ENCODE assay signal across 25 cellular contexts in the genomic region with DNA sequence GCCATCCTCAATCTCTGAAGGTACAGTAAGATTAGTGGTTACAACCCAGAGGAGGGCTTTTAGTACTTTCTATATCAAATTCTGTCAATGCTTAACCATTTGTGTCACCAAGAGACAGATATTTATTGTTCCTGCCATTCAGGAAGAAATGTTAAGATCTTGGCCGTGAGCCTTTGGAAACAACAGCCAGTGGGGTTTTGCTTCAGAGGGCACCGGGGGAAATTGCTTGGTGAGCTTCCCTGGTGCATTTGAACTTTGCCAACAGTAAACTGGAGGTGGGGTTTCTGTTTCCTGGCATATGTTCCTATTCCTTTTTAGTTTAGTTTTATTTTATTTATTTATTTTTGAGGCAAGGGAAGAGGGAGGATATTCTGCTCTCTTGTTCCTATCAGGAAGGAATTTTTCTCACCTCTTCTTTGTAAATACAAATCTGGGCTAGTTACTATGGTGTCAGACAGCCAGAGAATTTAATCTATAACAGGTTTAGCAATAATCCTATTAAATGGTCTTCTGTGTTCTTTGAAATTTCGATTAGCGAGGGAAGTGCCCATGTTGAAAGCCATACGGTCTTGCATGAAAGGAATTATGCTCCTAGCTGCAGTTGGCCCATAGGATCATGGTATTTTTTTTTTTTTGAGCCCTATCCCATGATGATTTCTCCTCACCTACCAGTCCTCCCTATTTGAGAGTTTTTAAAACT.
DNase-seq lines count a peak whose midpoint lies in the region; ATAC-seq, FAIRE-seq and TF ChIP-seq lines count a peak whose summit lies in the region.
"Had no signal": no experiment of that assay in that cellular context is flagged by ENCODE, and none has a peak within 500 bp of the region (broad histone marks: within the 10 kb centered on the region; RNA-seq: fewer than 3 reads in every experiment).

No MANE protein-coding gene starts in this region.

- no peak overlapping the region for H3K27ac ChIP-seq in A549
- H3K27ac ChIP-seq: gastrocnemius medialis, uterus had no signal

- H3K4me1 ChIP-seq in A549: peaks cover 16% of the 10 kb centered on the region; the same call in 2 of the 3 replicates
- H3K4me1 ChIP-seq: gastrocnemius medialis, uterus had no signal

- DNase-seq in A549 (ENCODE audit: low read depth in 1 of 2, low spot score in 1 of 2) (no peak), NCI-H524 (lab: John Stamatoyannopoulos, UW) (peak; percentile 36 to 82), fibroblast of gingiva (ENCODE audit: low read depth) (peak; percentile 4), NCI-H2171 treated with DMSO at 0.1 percent for 48 hours (lab: John Stamatoyannopoulos, UW) (no peak), NCI-H2171 (lab: John Stamatoyannopoulos, UW) (no peak)
- DNase-seq: activated CD4-positive, alpha-beta T cell treated with anti-CD3 and anti-CD28 coated beads for 36 hours; aorta; DMS153; effector CD8-positive, alpha-beta T cell; gastrocnemius medialis; Kasumi-1; NCI-H1105; NCI-H69; uterus had no signal

- TF ChIP-seq EP300 in A549 (IDR thresholded peaks at IDR 0.05): no peak

- ATAC-seq in A549 (no peak), GM21786 (IDR thresholded peaks at IDR 0.05; ENCODE audit: unreplicated experiment) (no peak), GM18502 (IDR thresholded peaks at IDR 0.05; ENCODE audit: poor library complexity, unreplicated experiment) (no peak)
- ATAC-seq: activated CD4-positive, alpha-beta T cell treated with anti-CD3 and anti-CD28 coated beads for 36 hours; esophagus mucosa; gastrocnemius medialis; GM12878; Right ventricle myocardium inferior had no signal

- WGBS in A549 (ENCODE audit: missing lambda C conversion rate): 37% methylated on average over 5 of the region's 5 CpGs

- peak overlapping the region; percentile 46 for H3K4me2 ChIP-seq in A549

- no peak for TF ChIP-seq POLR2A in A549 (IDR thresholded peaks at IDR 0.05; ENCODE audit: low read length)

- H3K9me3 Mint-ChIP-seq in nephron: peaks cover 11% of the 10 kb centered on the region
- H3K9me3 Mint-ChIP-seq: activated naive CD4-positive, alpha-beta T cell treated with anti-CD3 and anti-CD28 coated beads, Interleukin-2, amount 50 U/mL, for 24 hours had no signal

- peaks cover 3% of the 10 kb centered on the region for H3K36me3 Mint-ChIP-seq in nephron (ENCODE audit: low read depth)
- H3K36me3 Mint-ChIP-seq: activated naive CD4-positive, alpha-beta T cell treated with anti-CD3 and anti-CD28 coated beads, Interleukin-2, amount 50 U/mL, for 24 hours; mesothelial cell of epicardium had no signal

- POLR2A ChIA-PET in A549 (lab: Yijun Ruan, JAX): no interaction called here

- peak overlapping the region in 2 of 3 experiments; percentile 64 to 70 for H3K27ac Mint-ChIP-seq in nephron
- H3K27ac Mint-ChIP-seq: activated CD4-positive, alpha-beta T cell treated with anti-CD3 and anti-CD28 coated beads for 36 hours; activated naive CD4-positive, alpha-beta T cell treated with anti-CD3 and anti-CD28 coated beads, Interleukin-2, amount 50 U/mL, for 24 hours; mesothelial cell of epicardium had no signal

- FAIRE-seq in A549 (lab: Jason Lieb, UNC): no peak
- FAIRE-seq: A204.1, GM12878, TTC549 had no signal

- peaks cover 19% of the 10 kb centered on the region for H3K4me1 Mint-ChIP-seq in nephron
- H3K4me1 Mint-ChIP-seq: activated CD4-positive, alpha-beta T cell treated with anti-CD3 and anti-CD28 coated beads for 36 hours; activated naive CD4-positive, alpha-beta T cell treated with anti-CD3 and anti-CD28 coated beads, Interleukin-2, amount 50 U/mL, for 24 hours; mesothelial cell of epicardium; neural crest cell had no signal

- no peak overlapping the region for H3K4me3 Mint-ChIP-seq in nephron
- H3K4me3 Mint-ChIP-seq: activated CD4-positive, alpha-beta T cell treated with anti-CD3 and anti-CD28 coated beads for 36 hours; activated naive CD4-positive, alpha-beta T cell treated with anti-CD3 and anti-CD28 coated beads, Interleukin-2, amount 50 U/mL, for 24 hours; mesothelial cell of epicardium; neural crest cell had no signal

- TF ChIP-seq CTCF in A549 (IDR thresholded peaks at IDR 0.05) (no peak), nephron (IDR thresholded peaks at IDR 0.05; ENCODE audit: unreplicated experiment in 3 of 3) (no peak)

- no peaks in the 10 kb centered on the region for H3K9me3 ChIP-seq in A549
- H3K9me3 ChIP-seq: gastrocnemius medialis, uterus had no signal

- H3K4me3 ChIP-seq in A549: no peak overlapping the region
- H3K4me3 ChIP-seq: gastrocnemius medialis, GM12878, uterus had no signal

- CTCF ChIA-PET in A549 (lab: Yijun Ruan, JAX): no interaction called here

- H3K27me3 Mint-ChIP-seq in nephron (ENCODE audit: low read depth): no peaks in the 10 kb centered on the region

- no peak for TF ChIP-seq RAD21 in A549 (conservative IDR thresholded peaks at IDR 0.05 in 1 of 2, IDR thresholded peaks at IDR 0.05 in 1 of 2)

TF ChIP-seq in A549, 52 proteins besides CTCF, POLR2A, EP300 and RAD21:
- TF ChIP-seq, protein P1, sequence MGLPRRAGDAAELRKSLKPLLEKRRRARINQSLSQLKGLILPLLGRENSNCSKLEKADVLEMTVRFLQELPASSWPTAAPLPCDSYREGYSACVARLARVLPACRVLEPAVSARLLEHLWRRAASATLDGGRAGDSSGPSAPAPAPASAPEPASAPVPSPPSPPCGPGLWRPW (IDR thresholded peaks at IDR 0.05): no peak

Comparison
In these comparisons a context has a peak if more than half of its experiments do, and no peak if none do; other contexts are left out.
1. DNase-seq: peak in NCI-H524 (2 of 2) and fibroblast of gingiva (single experiment); none in A549 (0 of 2), NCI-H2171 treated with DMSO at 0.1 percent for 48 hours (single experiment) and NCI-H2171 (single experiment).